18 cellular contexts compared by ENCODE assay signal in genomic region chr5:179113143-179113530, GRCh38.
"Had no signal": no experiment of that assay in that cellular context is flagged by ENCODE, and none has a peak within 500 bp of the region (broad histone marks: within the 10 kb centered on the region; RNA-seq: fewer than 3 reads in every experiment).

No MANE protein-coding gene starts in this region.

- H3K36me3 Mint-ChIP-seq: memory B cell had no signal

- H3K27me3 ChIP-seq: hepatocyte, sigmoid colon, transverse colon had no signal

- H3K27me3 Mint-ChIP-seq: memory B cell; naive B cell; stimulated activated naive B cell treated with anti-CD40 and anti-IgM and Interleukin-4, amounts not matched to agents 10 μg/mL and 1 μg/mL and 100 μg/mL, for 72 hours; stimulated activated naive CD8-positive, alpha-beta T cell treated with anti-CD3 and anti-CD28 coated beads, Interleukin-15, amount 100 ng/mL, for 72 hours had no signal

- H3K4me3 Mint-ChIP-seq: central memory CD8-positive, alpha-beta T cell; memory B cell; mesothelial cell of epicardium; naive B cell; nephron; stimulated activated naive B cell treated with anti-CD40 and anti-IgM and Interleukin-4, amounts not matched to agents 10 μg/mL and 1 μg/mL and 100 μg/mL, for 72 hours; stimulated activated naive CD8-positive, alpha-beta T cell treated with anti-CD3 and anti-CD28 coated beads, Interleukin-15, amount 100 ng/mL, for 72 hours had no signal

- H3K4me1 ChIP-seq: sigmoid colon, transverse colon had no signal

- H3K4me1 Mint-ChIP-seq: central memory CD8-positive, alpha-beta T cell; memory B cell; mesothelial cell of epicardium; naive B cell; nephron; stimulated activated naive B cell treated with anti-CD40 and anti-IgM and Interleukin-4, amounts not matched to agents 10 μg/mL and 1 μg/mL and 100 μg/mL, for 72 hours; stimulated activated naive CD8-positive, alpha-beta T cell treated with anti-CD3 and anti-CD28 coated beads, Interleukin-15, amount 100 ng/mL, for 72 hours had no signal

- H3K4me3 ChIP-seq: hepatocyte, sigmoid colon, skin epidermis, thoracic aorta, transverse colon had no signal

- H3K27ac ChIP-seq: hepatocyte, sigmoid colon, skin epidermis, thoracic aorta, transverse colon had no signal

- H3K36me3 ChIP-seq: transverse colon had no signal

- ATAC-seq: left colon; stimulated activated naive B cell treated with anti-CD40 and anti-IgM and Interleukin-4, amounts not matched to agents 10 μg/mL and 1 μg/mL and 100 μg/mL, for 72 hours; stimulated activated naive CD8-positive, alpha-beta T cell treated with anti-CD3 and anti-CD28 coated beads, Interleukin-15, amount 100 ng/mL, for 72 hours had no signal

- DNase-seq: foreskin melanocyte; left colon; naive B cell; occipital lobe; sigmoid colon; stimulated activated CD4-positive, alpha-beta T cell treated with anti-CD3 and anti-CD28 coated beads, Interleukin-2, amount 100 ng/mL, for 24 hours; stimulated activated CD4-positive, alpha-beta T cell treated with anti-CD3 and anti-CD28 coated beads, Interleukin-4, amount 100 ng/mL, for 4 hours; stimulated activated naive B cell treated with anti-CD40 and anti-IgM and Interleukin-4, amounts not matched to agents 10 μg/mL and 1 μg/mL and 100 μg/mL, for 72 hours; stimulated activated naive CD8-positive, alpha-beta T cell treated with anti-CD3 and anti-CD28 coated beads, Interleukin-15, amount 100 ng/mL, for 72 hours; substantia nigra; transverse colon had no signal

- H3K27ac Mint-ChIP-seq: memory B cell; mesothelial cell of epicardium; nephron; stimulated activated naive B cell treated with anti-CD40 and anti-IgM and Interleukin-4, amounts not matched to agents 10 μg/mL and 1 μg/mL and 100 μg/mL, for 72 hours; stimulated activated naive CD8-positive, alpha-beta T cell treated with anti-CD3 and anti-CD28 coated beads, Interleukin-15, amount 100 ng/mL, for 72 hours had no signal
